ENCODE assay signal across 14 cellular contexts in genomic region chr5:121640298-121640697, GRCh38.
DNase-seq lines count a peak whose midpoint lies in the region; ATAC-seq and TF ChIP-seq lines count a peak whose summit lies in the region.
"Had no signal": no experiment of that assay in that cellular context is flagged by ENCODE, and none has a peak within 500 bp of the region (broad histone marks: within the 10 kb centered on the region; RNA-seq: fewer than 3 reads in every experiment).

No MANE protein-coding gene starts in this region.

- H3K36me3 Mint-ChIP-seq in activated naive CD4-positive, alpha-beta T cell treated with anti-CD3 and anti-CD28 coated beads, Interleukin-2, amount 50 U/mL, for 72 hours, result no peaks in the 10 kb centered on the region
- H3K36me3 Mint-ChIP-seq: CD4-positive, alpha-beta memory T cell had no signal

- no peak overlapping the region for H3K27ac ChIP-seq in psoas muscle
- H3K27ac ChIP-seq: C4-2B had no signal

- 24 to 45% (median 35%) methylated on average over 1 of the region's 1 CpG for WGBS in psoas muscle, 3 donors

- H3K4me1 ChIP-seq in psoas muscle, result no peaks in the 10 kb centered on the region
- H3K4me1 ChIP-seq: BE2C, HAP-1 had no signal

- DNase-seq in NCI-H510A treated with DMSO at 0.1 percent for 48 hours (lab: John Stamatoyannopoulos, UW), result peak; percentile 53
- DNase-seq in NCI-H510A (lab: John Stamatoyannopoulos, UW), result no peak
- DNase-seq in NCI-H1694 treated with DMSO at 0.1 percent for 48 hours (lab: John Stamatoyannopoulos, UW), result peak; percentile 8
- DNase-seq in SHP77 (lab: John Stamatoyannopoulos, UW), result peak; percentile 10 to 29
- peak in 1 of 2 donors; percentile 23 for DNase-seq in psoas muscle
- DNase-seq in retina, result no peak
- no peak for DNase-seq in activated naive CD4-positive, alpha-beta T cell treated with anti-CD3 and anti-CD28 coated beads, Interleukin-2, amount 50 U/mL, for 72 hours (ENCODE audit: low spot score in 2 of 2)
- DNase-seq: BE2C; CD4-positive, alpha-beta memory T cell; DND-41; GF-D8 had no signal

- ATAC-seq in psoas muscle (peak; percentile 84 to 99 (median 98)), GM18858 (IDR thresholded peaks at IDR 0.05; ENCODE audit: unreplicated experiment) (no peak)
- no peak for ATAC-seq in activated naive CD4-positive, alpha-beta T cell treated with anti-CD3 and anti-CD28 coated beads, Interleukin-2, amount 50 U/mL, for 72 hours

- H3K36me3 ChIP-seq in psoas muscle (ENCODE audit: insufficient read depth in 1 of 2, low read depth in 1 of 2), result no peaks in the 10 kb centered on the region
- H3K36me3 ChIP-seq: BE2C, HAP-1 had no signal

- H3K27me3 ChIP-seq in psoas muscle (ENCODE audit: insufficient read depth in 3 of 3, low read length in 2 of 3), result no peaks in the 10 kb centered on the region
- H3K27me3 ChIP-seq: BE2C had no signal

- intact Hi-C loops in psoas muscle (cut with DNase I), result no loop called here

- no peak overlapping the region for H3K4me3 ChIP-seq in psoas muscle
- H3K4me3 ChIP-seq: HAP-1 had no signal

- H3K27ac Mint-ChIP-seq in activated naive CD4-positive, alpha-beta T cell treated with anti-CD3 and anti-CD28 coated beads, Interleukin-2, amount 50 U/mL, for 72 hours, result no peak overlapping the region
- H3K27ac Mint-ChIP-seq: CD4-positive, alpha-beta memory T cell had no signal

- peaks cover 15 to 29% of the 10 kb centered on the region in 2 donors for H3K9me3 Mint-ChIP-seq in activated naive CD4-positive, alpha-beta T cell treated with anti-CD3 and anti-CD28 coated beads, Interleukin-2, amount 50 U/mL, for 72 hours

- H3K9me3 ChIP-seq in psoas muscle, result no peaks in the 10 kb centered on the region
- H3K9me3 ChIP-seq: BE2C, HAP-1 had no signal

- TF ChIP-seq CTCF in psoas muscle (IDR thresholded peaks at IDR 0.05), result no peak

Comparison
In these comparisons a context has a peak if more than half of its experiments do, and no peak if none do; other contexts are left out.
1. DNase-seq: peak in NCI-H510A treated with DMSO at 0.1 percent for 48 hours (single experiment), NCI-H1694 treated with DMSO at 0.1 percent for 48 hours (single experiment) and SHP77 (2 of 2); none in NCI-H510A (single experiment), retina (single experiment) and activated naive CD4-positive, alpha-beta T cell treated with anti-CD3 and anti-CD28 coated beads, Interleukin-2, amount 50 U/mL, for 72 hours (0 of 2).
2. ATAC-seq: peak in psoas muscle (4 of 4); none in activated naive CD4-positive, alpha-beta T cell treated with anti-CD3 and anti-CD28 coated beads, Interleukin-2, amount 50 U/mL, for 72 hours (0 of 2) and GM18858 (single experiment).